Comparison of ENCODE assay signal across 31 cellular contexts in genomic region chr10:1841759-1842158, GRCh38.
"Had no signal": no experiment of that assay in that cellular context is flagged by ENCODE, and none has a peak within 500 bp of the region (broad histone marks: within the 10 kb centered on the region; RNA-seq: fewer than 3 reads in every experiment).

No MANE protein-coding gene starts in this region.

- H3K36me3 Mint-ChIP-seq: activated naive CD4-positive, alpha-beta T cell treated with anti-CD3 and anti-CD28 coated beads, Interleukin-2, amount 10 ng/mL, durations not matched to agents 7 days and 5 days; activated naive CD4-positive, alpha-beta T cell treated with anti-CD3 and anti-CD28 coated beads, Interleukin-2, amount 50 U/mL, for 72 hours; activated naive CD8-positive, alpha-beta T cell treated with anti-CD3 and anti-CD28 coated beads, Interleukin-2, amount 10 ng/mL, durations not matched to agents 7 days and 5 days; brain; T-cell had no signal

- DNase-seq: activated B cell treated with CpG ODN at 0.5 μM for 24 hours; activated CD4-positive, alpha-beta memory T cell treated with anti-CD3 and anti-CD28 coated beads, Interleukin-2, amount 10 ng/mL, durations not matched to agents 7 days and 5 days; activated CD4-positive, alpha-beta T cell treated with anti-CD3 and anti-CD28 coated beads, Interleukin-2, amount 10 ng/mL, durations not matched to agents 7 days and 5 days; activated CD4-positive, alpha-beta T cell treated with anti-CD3 and anti-CD28 coated beads, Interleukin-2, amount 50 U/mL, for 4 hours; activated CD8-positive, alpha-beta memory T cell treated with anti-CD3 and anti-CD28 coated beads, Interleukin-2, amount 50 U/mL, for 48 hours; activated gamma-delta T cell; activated naive CD4-positive, alpha-beta T cell; activated naive CD4-positive, alpha-beta T cell treated with anti-CD3 and anti-CD28 coated beads, Interleukin-2, amount 10 ng/mL, durations not matched to agents 7 days and 5 days; activated naive CD8-positive, alpha-beta T cell treated with anti-CD3 and anti-CD28 coated beads, Interleukin-2, amount 10 ng/mL, durations not matched to agents 7 days and 5 days; activated T-cell treated with anti-CD3 and anti-CD28 coated beads for 4 hours; activated T-cell treated with anti-CD3 and anti-CD28 coated beads, Interleukin-2, amount 50 U/mL, for 24 hours; activated T-cell treated with anti-CD3 and anti-CD28 coated beads, Interleukin-2, amount 50 U/mL, for 72 hours; dorsolateral prefrontal cortex; effector memory CD4-positive, alpha-beta T cell; endodermal cell; foreskin melanocyte; SW 1271; T-cell; T1000; WERI-Rb-1 had no signal

- H3K4me1 ChIP-seq: ascending aorta, breast epithelium, gastroesophageal sphincter had no signal

- ATAC-seq: activated CD4-positive, CD25-positive, alpha-beta regulatory T cell treated with anti-CD3 and anti-CD28 coated beads, Interleukin-2, amount 50 U/mL, for 24 hours; activated naive CD4-positive, alpha-beta T cell treated with anti-CD3 and anti-CD28 coated beads, Interleukin-2, amount 50 U/mL, for 72 hours; activated T-cell treated with anti-CD3 and anti-CD28 coated beads, Interleukin-2, amount 50 U/mL, for 72 hours; esophagus mucosa; gastroesophageal sphincter; T-cell had no signal

- H3K4me3 ChIP-seq: ascending aorta, breast epithelium, coronary artery, dorsolateral prefrontal cortex, gastroesophageal sphincter had no signal

- H3K4me1 Mint-ChIP-seq: activated B cell treated with CpG ODN at 0.5 μM for 24 hours; activated CD4-positive, alpha-beta memory T cell treated with anti-CD3 and anti-CD28 coated beads, Interleukin-2, amount 10 ng/mL, durations not matched to agents 7 days and 5 days; activated CD4-positive, alpha-beta T cell treated with anti-CD3 and anti-CD28 coated beads, Interleukin-2, amount 10 ng/mL, durations not matched to agents 7 days and 5 days; activated naive CD4-positive, alpha-beta T cell treated with anti-CD3 and anti-CD28 coated beads, Interleukin-2, amount 10 ng/mL, durations not matched to agents 7 days and 5 days; activated naive CD8-positive, alpha-beta T cell treated with anti-CD3 and anti-CD28 coated beads, Interleukin-2, amount 10 ng/mL, durations not matched to agents 7 days and 5 days; central memory CD8-positive, alpha-beta T cell; endodermal cell; T-cell had no signal

- H3K9me3 ChIP-seq: ascending aorta, breast epithelium, gastroesophageal sphincter had no signal

- H3K27ac ChIP-seq: ascending aorta, breast epithelium, coronary artery, dorsolateral prefrontal cortex, gastroesophageal sphincter, WERI-Rb-1 had no signal

- H3K27me3 ChIP-seq: ascending aorta had no signal

- H3K27ac Mint-ChIP-seq: activated B cell treated with CpG ODN at 0.5 μM for 24 hours; activated CD4-positive, alpha-beta memory T cell treated with anti-CD3 and anti-CD28 coated beads, Interleukin-2, amount 10 ng/mL, durations not matched to agents 7 days and 5 days; activated CD4-positive, alpha-beta T cell treated with anti-CD3 and anti-CD28 coated beads, Interleukin-2, amount 10 ng/mL, durations not matched to agents 7 days and 5 days; activated naive CD4-positive, alpha-beta T cell treated with anti-CD3 and anti-CD28 coated beads, Interleukin-2, amount 10 ng/mL, durations not matched to agents 7 days and 5 days; activated naive CD8-positive, alpha-beta T cell treated with anti-CD3 and anti-CD28 coated beads, Interleukin-2, amount 10 ng/mL, durations not matched to agents 7 days and 5 days; activated T-cell treated with anti-CD3 and anti-CD28 coated beads, Interleukin-2, amount 50 U/mL, for 24 hours; activated T-cell treated with anti-CD3 and anti-CD28 coated beads, Interleukin-2, amount 50 U/mL, for 72 hours; dendritic cell treated with granulocyte-macrophage colony-stimulating factor and Interleukin-4, amounts not matched to agents 40 ng/mL and 50 ng/mL, for 4 days; endodermal cell; T-cell; T-helper 1 cell treated with Interleukin-12 subunit alpha and Interleukin-12 subunit beta and Interleukin-4 antibody, amounts not matched to agents 30 μg/mL and 1 μg/mL, for 36 hours had no signal

- H3K9me3 Mint-ChIP-seq: activated B cell treated with CpG ODN at 0.5 μM for 24 hours; activated T-cell treated with anti-CD3 and anti-CD28 coated beads, Interleukin-2, amount 50 U/mL, for 24 hours; brain; endodermal cell had no signal

- H3K36me3 ChIP-seq: ascending aorta, breast epithelium, gastroesophageal sphincter, WERI-Rb-1 had no signal

- H3K27me3 Mint-ChIP-seq: activated CD4-positive, alpha-beta memory T cell treated with anti-CD3 and anti-CD28 coated beads, Interleukin-2, amount 10 ng/mL, durations not matched to agents 7 days and 5 days; activated CD4-positive, alpha-beta T cell treated with anti-CD3 and anti-CD28 coated beads, Interleukin-2, amount 10 ng/mL, durations not matched to agents 7 days and 5 days; activated naive CD4-positive, alpha-beta T cell treated with anti-CD3 and anti-CD28 coated beads, Interleukin-2, amount 10 ng/mL, durations not matched to agents 7 days and 5 days; activated T-cell treated with anti-CD3 and anti-CD28 coated beads, Interleukin-2, amount 50 U/mL, for 24 hours; central memory CD8-positive, alpha-beta T cell; dendritic cell treated with granulocyte-macrophage colony-stimulating factor and Interleukin-4, amounts not matched to agents 40 ng/mL and 50 ng/mL, for 4 days had no signal

- H3K4me3 Mint-ChIP-seq: activated B cell treated with CpG ODN at 0.5 μM for 24 hours; activated CD4-positive, alpha-beta memory T cell treated with anti-CD3 and anti-CD28 coated beads, Interleukin-2, amount 10 ng/mL, durations not matched to agents 7 days and 5 days; activated CD4-positive, alpha-beta T cell treated with anti-CD3 and anti-CD28 coated beads, Interleukin-2, amount 10 ng/mL, durations not matched to agents 7 days and 5 days; activated naive CD4-positive, alpha-beta T cell treated with anti-CD3 and anti-CD28 coated beads, Interleukin-2, amount 10 ng/mL, durations not matched to agents 7 days and 5 days; activated naive CD8-positive, alpha-beta T cell treated with anti-CD3 and anti-CD28 coated beads, Interleukin-2, amount 10 ng/mL, durations not matched to agents 7 days and 5 days; activated T-cell treated with anti-CD3 and anti-CD28 coated beads, Interleukin-2, amount 50 U/mL, for 24 hours; activated T-cell treated with anti-CD3 and anti-CD28 coated beads, Interleukin-2, amount 50 U/mL, for 72 hours; brain; central memory CD8-positive, alpha-beta T cell; dendritic cell treated with granulocyte-macrophage colony-stimulating factor and Interleukin-4, amounts not matched to agents 40 ng/mL and 50 ng/mL, for 4 days; endodermal cell; T-cell; T-helper 1 cell treated with Interleukin-12 subunit alpha and Interleukin-12 subunit beta and Interleukin-4 antibody, amounts not matched to agents 30 μg/mL and 1 μg/mL, for 36 hours had no signal
